ENCODE assay signal across 8 cellular contexts in the genomic region with DNA sequence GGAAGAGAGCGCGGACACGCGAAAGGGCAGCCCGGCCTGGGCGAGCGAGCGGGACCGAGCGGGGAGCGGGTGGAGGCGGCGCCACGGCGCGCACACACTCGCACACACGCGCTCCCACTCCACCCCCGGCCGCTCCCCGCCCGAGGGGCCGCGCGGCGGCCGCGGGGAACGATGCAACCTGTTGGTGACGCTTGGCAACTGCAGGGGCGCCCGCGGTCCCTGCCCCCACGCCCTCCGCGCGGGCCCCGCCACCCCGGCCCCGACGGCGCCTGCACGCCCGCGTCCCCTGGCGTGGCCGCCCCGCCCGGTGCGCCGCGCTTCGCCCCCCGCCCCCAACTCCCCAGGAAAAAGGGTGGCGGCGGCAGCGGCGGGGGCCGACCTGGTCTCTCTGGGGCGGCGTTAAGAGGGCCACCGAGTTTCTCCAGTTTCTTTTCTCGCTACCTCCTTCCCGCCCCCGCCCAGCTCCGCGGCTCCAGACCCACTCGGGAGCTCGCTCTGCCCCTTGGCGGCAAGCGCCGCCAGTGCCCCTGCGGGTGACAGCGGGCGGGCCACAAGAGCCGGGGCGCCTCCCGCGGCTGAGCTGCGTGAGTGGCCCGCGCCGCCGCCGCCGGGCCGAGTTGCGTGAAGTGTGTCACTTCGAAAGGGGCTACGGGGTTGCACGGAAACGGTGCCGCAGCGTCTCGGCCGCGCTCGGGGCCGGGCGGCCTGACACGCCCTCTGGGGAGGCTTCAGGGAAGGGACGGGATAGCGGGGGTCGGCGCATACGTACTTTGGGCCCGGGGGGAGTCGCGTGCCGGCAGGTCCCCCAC. TPM values are rescaled to one million over a fixed set of nuclear protein-coding genes. Genes with fewer than 3 reads are reported as not detected.
A peak's percentile ranks its signal among the peaks of the same experiment; 100 is the strongest.
DNase-seq lines count a peak whose midpoint lies in the region; ATAC-seq, FAIRE-seq and TF ChIP-seq lines count a peak whose summit lies in the region.

A gene (minus strand): TSS at position 80 of the 809 bp plus-strand sequence. CDS start 2,847 bp downstream, outside the sequence.

- H3K9me3 Mint-ChIP-seq in activated T-helper 17 cell treated with anti-CD3 and anti-CD28 coated beads, Interleukin-2, amount 50 U/mL, for 72 hours: no peaks in the 10 kb centered on the region
- peaks cover 4% of the 10 kb centered on the region for H3K9me3 Mint-ChIP-seq in nephron
- no peaks in the 10 kb centered on the region for H3K9me3 Mint-ChIP-seq in stimulated activated naive CD8-positive, alpha-beta T cell treated with anti-CD3 and anti-CD28 coated beads, Interleukin-15, Interleukin-2, amounts not matched to agents 100 ng/mL and 50 ng/mL, for 24 hours

- ATAC-seq in GM19467 (IDR thresholded peaks at IDR 0.05; ENCODE audit: unreplicated experiment): peak; percentile 57
- ATAC-seq in activated T-helper 17 cell treated with anti-CD3 and anti-CD28 coated beads, Interleukin-2, amount 50 U/mL, for 72 hours (replicated peaks): peak; percentile 67

- FAIRE-seq in D721Med (lab: Jason Lieb, UNC): no peak

- peak; percentile 25 for TF ChIP-seq CTCF in D721Med (IDR thresholded peaks at IDR 0.05; ENCODE audit: insufficient read depth, missing control alignments)
- peak; percentile 42 to 65 (median 54) for TF ChIP-seq CTCF in nephron (IDR thresholded peaks at IDR 0.05; ENCODE audit: unreplicated experiment in 3 of 3)

- peak within 1 kb of the TSS; percentile 95 for H3K27ac Mint-ChIP-seq in activated T-helper 17 cell treated with anti-CD3 and anti-CD28 coated beads, Interleukin-2, amount 50 U/mL, for 72 hours
- H3K27ac Mint-ChIP-seq in nephron: peak within 1 kb of the TSS; percentile 100
- peak within 1 kb of the TSS; percentile 99 for H3K27ac Mint-ChIP-seq in stimulated activated naive CD8-positive, alpha-beta T cell treated with anti-CD3 and anti-CD28 coated beads, Interleukin-15, Interleukin-2, amounts not matched to agents 100 ng/mL and 50 ng/mL, for 24 hours

- peaks cover 31% of the 10 kb centered on the region for H3K4me1 Mint-ChIP-seq in activated T-helper 17 cell treated with anti-CD3 and anti-CD28 coated beads, Interleukin-2, amount 50 U/mL, for 72 hours
- peaks cover 35% of the 10 kb centered on the region for H3K4me1 Mint-ChIP-seq in nephron
- peaks cover 48% of the 10 kb centered on the region for H3K4me1 Mint-ChIP-seq in stimulated activated naive CD8-positive, alpha-beta T cell treated with anti-CD3 and anti-CD28 coated beads, Interleukin-15, Interleukin-2, amounts not matched to agents 100 ng/mL and 50 ng/mL, for 24 hours (ENCODE audit: low read depth)

- H3K27me3 Mint-ChIP-seq in activated T-helper 17 cell treated with anti-CD3 and anti-CD28 coated beads, Interleukin-2, amount 50 U/mL, for 72 hours: no peaks in the 10 kb centered on the region
- peaks cover 21% of the 10 kb centered on the region for H3K27me3 Mint-ChIP-seq in nephron (ENCODE audit: low read depth)
- no peaks in the 10 kb centered on the region for H3K27me3 Mint-ChIP-seq in stimulated activated naive CD8-positive, alpha-beta T cell treated with anti-CD3 and anti-CD28 coated beads, Interleukin-15, Interleukin-2, amounts not matched to agents 100 ng/mL and 50 ng/mL, for 24 hours

- peaks cover 33% of the 10 kb centered on the region for H3K36me3 Mint-ChIP-seq in activated T-helper 17 cell treated with anti-CD3 and anti-CD28 coated beads, Interleukin-2, amount 50 U/mL, for 72 hours (ENCODE audit: low read depth)
- H3K36me3 Mint-ChIP-seq in nephron (ENCODE audit: low read depth): peaks cover 25% of the 10 kb centered on the region
- peaks cover 27% of the 10 kb centered on the region for H3K36me3 Mint-ChIP-seq in stimulated activated naive CD8-positive, alpha-beta T cell treated with anti-CD3 and anti-CD28 coated beads, Interleukin-15, Interleukin-2, amounts not matched to agents 100 ng/mL and 50 ng/mL, for 24 hours (ENCODE audit: low read depth)

- peak; percentile 22 for DNase-seq in D721Med (ENCODE audit: insufficient read length, low spot score)
- peak; percentile 48 for DNase-seq in HPDE6-E6E7 (ENCODE audit: extremely low spot score)
- DNase-seq in RPMI7951 (ENCODE audit: low read depth): peak; percentile 87
- DNase-seq in fibroblast of peridontal ligament (ENCODE audit: extremely low read depth): peak; percentile 85

- H3K4me3 Mint-ChIP-seq in activated T-helper 17 cell treated with anti-CD3 and anti-CD28 coated beads, Interleukin-2, amount 50 U/mL, for 72 hours: peak within 1 kb of the TSS; percentile 90
- peak within 1 kb of the TSS; percentile 90 to 97 (median 96) for H3K4me3 Mint-ChIP-seq in nephron
- H3K4me3 Mint-ChIP-seq in stimulated activated naive CD8-positive, alpha-beta T cell treated with anti-CD3 and anti-CD28 coated beads, Interleukin-15, Interleukin-2, amounts not matched to agents 100 ng/mL and 50 ng/mL, for 24 hours: peak within 1 kb of the TSS; percentile 92

RNA-seq across cellular contexts. Expression of the gene that starts here (rescaled TPM):
- 40.6 and 53.0 TPM in 2 replicates for total RNA-seq in RPMI7951 (2014; rRNA removed; shearing (Covaris generic))
- 10 to 100 TPM; 33.2 to 48.3 TPM for total RNA-seq in activated T-helper 17 cell treated with anti-CD3 and anti-CD28 coated beads, Interleukin-2, amount 50 U/mL, for 72 hours

Comparison
In these comparisons a context has a peak if more than half of its experiments do, and no peak if none do; other contexts are left out.
1. Peak in every context shown above with its lines: DNase-seq and ATAC-seq.
2. DNase-seq: peak in every context shown above with its lines; median percentile 87 in RPMI7951; 85 in fibroblast of peridontal ligament; 48 in HPDE6-E6E7; 22 in D721Med.